ENCODE assay signal across 1 cellular context in the genomic region with DNA sequence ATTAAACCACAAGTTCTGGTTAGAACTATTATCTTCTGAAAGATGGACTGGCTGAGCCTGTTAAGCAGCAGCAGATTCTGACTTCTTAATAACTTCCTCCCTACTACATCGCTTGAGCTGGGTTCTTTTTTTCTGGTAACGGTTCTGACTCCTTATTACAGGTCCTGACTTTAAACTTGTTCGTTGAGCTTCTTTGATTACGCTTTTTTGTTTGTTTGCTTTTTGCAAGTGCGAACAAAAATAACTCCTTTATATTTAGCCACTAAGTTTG.
TF ChIP-seq lines count a peak whose summit lies in the region.

No MANE protein-coding gene starts in this region.

TF ChIP-seq in neural cell, 6 proteins besides CTCF, POLR2A, EP300 and RAD21 (continued from another document):
- TF ChIP-seq EZH2 (IDR thresholded peaks at IDR 0.05; ENCODE audit: borderline replicate concordance, insufficient read depth, low read length, poor library complexity, severe bottlenecking), result no peak
- no peak for TF ChIP-seq TAF1 (IDR thresholded peaks at IDR 0.05; ENCODE audit: low read depth)
TF ChIP-seq in neural cell: peak in this region for 0.
